In the genomic region with DNA sequence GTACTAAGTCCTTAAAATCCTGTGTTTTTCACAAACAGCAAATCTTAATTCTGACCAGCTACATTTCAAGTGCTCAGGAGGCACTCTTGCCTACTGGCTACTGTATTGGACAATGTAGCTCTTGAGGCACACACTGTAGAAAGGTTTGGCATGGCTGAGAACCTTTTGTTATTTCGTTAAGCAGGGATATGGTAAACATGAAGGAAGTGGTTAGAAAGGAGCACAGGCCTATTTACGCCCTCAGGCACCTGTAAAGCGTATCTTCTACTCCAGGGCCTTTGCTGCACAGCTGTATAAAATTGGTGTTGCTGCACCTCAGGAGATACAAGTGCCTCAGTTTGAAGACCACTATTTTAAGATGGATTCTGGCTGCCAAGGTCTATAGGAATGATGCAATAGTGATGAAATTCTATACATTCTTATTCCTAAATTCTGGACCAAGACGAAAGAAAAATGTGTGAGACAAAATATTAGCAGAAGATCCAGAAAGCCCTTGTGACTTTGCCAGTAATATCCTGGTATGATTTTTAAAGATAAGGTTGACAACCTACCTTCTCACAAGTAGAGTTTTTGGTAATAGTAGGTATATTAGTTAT, we compare ENCODE assay signal across 1 cellular context.
TF ChIP-seq lines count a peak whose summit lies in the region.

No MANE protein-coding gene starts in this region.

TF ChIP-seq in HepG2, 621 proteins besides CTCF, POLR2A, EP300 and RAD21 (continued from another document):
- peak; percentile 42; the same call in 1 of the 2 replicates for TF ChIP-seq CEBPB (IDR thresholded peaks at IDR 0.05; ENCODE audit: borderline replicate concordance, low read depth, low read length)
- no peak for TF ChIP-seq BCL6 (CRISPR knock-in tag; IDR thresholded peaks at IDR 0.05)
